In the genomic region with DNA sequence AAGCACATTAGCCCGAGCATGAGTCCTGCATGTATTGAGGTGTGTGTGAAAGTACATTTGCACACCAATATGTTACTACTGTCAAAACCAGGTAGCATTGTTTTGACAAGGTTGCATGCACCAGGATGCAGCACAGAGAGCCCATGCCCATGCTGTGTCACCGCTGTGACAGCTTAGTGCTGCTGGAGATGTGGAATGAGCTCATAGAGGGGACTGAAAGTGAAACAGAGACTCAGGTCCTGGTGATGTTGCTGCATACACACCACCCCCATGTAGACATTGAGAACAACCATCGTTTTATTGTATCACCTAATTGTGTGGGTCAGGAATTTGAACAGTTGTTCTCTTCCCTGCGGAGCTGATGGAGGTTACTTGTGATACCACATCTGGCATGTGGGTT, we compare ENCODE assay signal across 1 cellular context.
TF ChIP-seq lines count a peak whose summit lies in the region.

No MANE protein-coding gene starts in this region.

TF ChIP-seq in GM23338, 12 proteins besides CTCF, POLR2A, EP300 and RAD21 (continued from another document):
- TF ChIP-seq, protein P1, sequence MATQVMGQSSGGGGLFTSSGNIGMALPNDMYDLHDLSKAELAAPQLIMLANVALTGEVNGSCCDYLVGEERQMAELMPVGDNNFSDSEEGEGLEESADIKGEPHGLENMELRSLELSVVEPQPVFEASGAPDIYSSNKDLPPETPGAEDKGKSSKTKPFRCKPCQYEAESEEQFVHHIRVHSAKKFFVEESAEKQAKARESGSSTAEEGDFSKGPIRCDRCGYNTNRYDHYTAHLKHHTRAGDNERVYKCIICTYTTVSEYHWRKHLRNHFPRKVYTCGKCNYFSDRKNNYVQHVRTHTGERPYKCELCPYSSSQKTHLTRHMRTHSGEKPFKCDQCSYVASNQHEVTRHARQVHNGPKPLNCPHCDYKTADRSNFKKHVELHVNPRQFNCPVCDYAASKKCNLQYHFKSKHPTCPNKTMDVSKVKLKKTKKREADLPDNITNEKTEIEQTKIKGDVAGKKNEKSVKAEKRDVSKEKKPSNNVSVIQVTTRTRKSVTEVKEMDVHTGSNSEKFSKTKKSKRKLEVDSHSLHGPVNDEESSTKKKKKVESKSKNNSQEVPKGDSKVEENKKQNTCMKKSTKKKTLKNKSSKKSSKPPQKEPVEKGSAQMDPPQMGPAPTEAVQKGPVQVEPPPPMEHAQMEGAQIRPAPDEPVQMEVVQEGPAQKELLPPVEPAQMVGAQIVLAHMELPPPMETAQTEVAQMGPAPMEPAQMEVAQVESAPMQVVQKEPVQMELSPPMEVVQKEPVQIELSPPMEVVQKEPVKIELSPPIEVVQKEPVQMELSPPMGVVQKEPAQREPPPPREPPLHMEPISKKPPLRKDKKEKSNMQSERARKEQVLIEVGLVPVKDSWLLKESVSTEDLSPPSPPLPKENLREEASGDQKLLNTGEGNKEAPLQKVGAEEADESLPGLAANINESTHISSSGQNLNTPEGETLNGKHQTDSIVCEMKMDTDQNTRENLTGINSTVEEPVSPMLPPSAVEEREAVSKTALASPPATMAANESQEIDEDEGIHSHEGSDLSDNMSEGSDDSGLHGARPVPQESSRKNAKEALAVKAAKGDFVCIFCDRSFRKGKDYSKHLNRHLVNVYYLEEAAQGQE (IDR thresholded peaks at IDR 0.05; ENCODE audit: unreplicated experiment): no peak
- TF ChIP-seq EZH2 (IDR thresholded peaks at IDR 0.05; ENCODE audit: low read depth, unreplicated experiment): no peak
- no peak for TF ChIP-seq ZNF331 (CRISPR knock-in tag; IDR thresholded peaks at IDR 0.05; ENCODE audit: low read depth)
- no peak for TF ChIP-seq NANOG (IDR thresholded peaks at IDR 0.05; ENCODE audit: borderline replicate concordance)
